10 cellular contexts compared by ENCODE assay signal in genomic region chr1:209879539-209879938, GRCh38. TPM values are rescaled to one million over a fixed set of nuclear protein-coding genes. Genes with fewer than 3 reads are reported as not detected.
DNase-seq lines count a peak whose midpoint lies in the region; ATAC-seq and TF ChIP-seq lines count a peak whose summit lies in the region.
"Had no signal": no experiment of that assay in that cellular context is flagged by ENCODE, and none has a peak within 500 bp of the region (broad histone marks: within the 10 kb centered on the region; RNA-seq: fewer than 3 reads in every experiment).

No MANE protein-coding gene starts in this region.

- WGBS in gastroesophageal sphincter (ENCODE audit: low coverage in 1 of 2), 2 donors, result 69 to 70% methylated on average over 2 to 3 of the region's 12 CpGs

- peak overlapping the region; percentile 51 for H3K4me3 ChIP-seq in endocrine pancreas (ENCODE audit: control insufficient read depth, insufficient read depth, low read length)
- H3K4me3 ChIP-seq in gastroesophageal sphincter, result no peak overlapping the region
- H3K4me3 ChIP-seq: mucosa of descending colon, Peyer's patch had no signal

- no peak for TF ChIP-seq POLR2A in gastroesophageal sphincter (IDR thresholded peaks at IDR 0.05)

- ATAC-seq in gastroesophageal sphincter (no peak), HG03432 (IDR thresholded peaks at IDR 0.05; ENCODE audit: unreplicated experiment) (no peak), HG02571 (IDR thresholded peaks at IDR 0.05; ENCODE audit: unreplicated experiment) (no peak)
- ATAC-seq: mucosa of descending colon had no signal

- H3K36me3 ChIP-seq in endocrine pancreas (ENCODE audit: control insufficient read depth, insufficient read depth, low read length) (no peaks in the 10 kb centered on the region), gastroesophageal sphincter (no peaks in the 10 kb centered on the region)
- H3K36me3 ChIP-seq: Peyer's patch had no signal

- DNase-seq in HT1080 (ENCODE audit: low read depth) (peak; percentile 58), NCI-H446 treated with DMSO at 0.1 percent for 48 hours (lab: John Stamatoyannopoulos, UW) (peak; percentile 82), putamen (ENCODE audit: low spot score) (peak; percentile 89)
- DNase-seq: activated CD4-positive, alpha-beta T cell treated with anti-CD3 and anti-CD28 coated beads for 48 hours; mucosa of descending colon; Peyer's patch had no signal

- H3K27me3 ChIP-seq in endocrine pancreas (ENCODE audit: control insufficient read depth, insufficient read depth, low read length) (no peaks in the 10 kb centered on the region), gastroesophageal sphincter (peaks cover 30% of the 10 kb centered on the region)
- H3K27me3 ChIP-seq: Peyer's patch had no signal

- H3K9me3 ChIP-seq in endocrine pancreas (ENCODE audit: control insufficient read depth, low read length) (no peaks in the 10 kb centered on the region), gastroesophageal sphincter (no peaks in the 10 kb centered on the region)
- H3K9me3 ChIP-seq: mucosa of descending colon, Peyer's patch had no signal

- H3K9ac ChIP-seq in endocrine pancreas (ENCODE audit: control insufficient read depth, insufficient read depth, low read length), result no peak overlapping the region

- TF ChIP-seq EP300 in gastroesophageal sphincter (IDR thresholded peaks at IDR 0.05), result no peak

- no peak overlapping the region for H3K27ac ChIP-seq in gastroesophageal sphincter
- H3K27ac ChIP-seq: Peyer's patch had no signal

- TF ChIP-seq CTCF in gastroesophageal sphincter (IDR thresholded peaks at IDR 0.05), result no peak

- H3K4me1 ChIP-seq in endocrine pancreas (ENCODE audit: control insufficient read depth, insufficient read depth, low read length) (peaks cover 15% of the 10 kb centered on the region), gastroesophageal sphincter (no peaks in the 10 kb centered on the region)
- H3K4me1 ChIP-seq: Peyer's patch had no signal

RNA-seq across cellular contexts. Expression of gene UTP25, which starts 51.8 kb away (rescaled TPM):
- 12.4 and 12.5 TPM in 2 replicates for total RNA-seq in HT1080 (2014; rRNA removed; shearing (Covaris generic))
- polyA plus RNA-seq in HT1080 (2015; cell fraction: cytosol; rRNA removed), result 8.1 and 10.0 TPM in 2 replicates
- 23.2 and 25.0 TPM in 2 replicates for polyA plus RNA-seq in HT1080 (2015; cell fraction: nucleus; rRNA removed)
- total RNA-seq in gastroesophageal sphincter, result 1 to 10 TPM; 4.5 to 8.7 (median 8.0) TPM

RNA-seq across cellular contexts. Expression of gene SYT14, which starts 58.5 kb away (rescaled TPM):
- 5.9 and 8.3 TPM in 2 replicates for total RNA-seq in HT1080 (2014; rRNA removed; shearing (Covaris generic))
- 4.2 and 4.7 TPM in 2 replicates for polyA plus RNA-seq in HT1080 (2015; cell fraction: cytosol; rRNA removed)
- 6.5 and 6.9 TPM in 2 replicates for polyA plus RNA-seq in HT1080 (2015; cell fraction: nucleus; rRNA removed)
- under 1 TPM in 2 of 4 donors, not detected in 2; under 0.01 to 0.27 TPM for total RNA-seq in gastroesophageal sphincter
